In the genomic region with DNA sequence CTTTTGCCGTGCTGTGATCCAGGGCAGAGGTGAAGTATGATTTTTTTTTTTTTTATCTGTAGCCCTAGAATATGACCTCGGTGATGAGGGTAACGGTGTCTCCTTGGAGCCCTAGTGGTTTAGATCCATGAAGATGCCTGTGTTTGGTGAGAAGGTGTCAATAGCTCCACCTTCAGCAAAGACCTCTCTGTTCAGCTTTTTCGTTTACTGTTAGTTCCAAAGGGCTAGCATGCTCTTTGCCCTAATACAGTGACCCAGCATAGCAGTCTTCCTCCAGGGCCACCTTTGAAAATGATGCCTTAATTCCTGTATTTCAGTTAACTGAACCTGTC, we compare ENCODE assay signal across 8 cellular contexts. TPM values are rescaled to one million over a fixed set of nuclear protein-coding genes. Genes with fewer than 3 reads are reported as not detected.
DNase-seq lines count a peak whose midpoint lies in the region; ATAC-seq, FAIRE-seq and TF ChIP-seq lines count a peak whose summit lies in the region.

No MANE protein-coding gene starts in this region.

- H3K4me1 Mint-ChIP-seq in stimulated activated naive CD8-positive, alpha-beta T cell treated with anti-CD3 and anti-CD28 coated beads, Interleukin-15, Interleukin-2, amounts not matched to agents 100 ng/mL and 50 ng/mL, for 24 hours (ENCODE audit: low read depth): peaks cover 46% of the 10 kb centered on the region

- WGBS in pancreas, 2 donors: 0% methylated on average over 4 of the region's 4 CpGs

- TF ChIP-seq CTCF in pancreas (IDR thresholded peaks at IDR 0.05): no peak

- peak overlapping the region; percentile 100 for H3K4me3 Mint-ChIP-seq in stimulated activated naive CD8-positive, alpha-beta T cell treated with anti-CD3 and anti-CD28 coated beads, Interleukin-15, Interleukin-2, amounts not matched to agents 100 ng/mL and 50 ng/mL, for 24 hours

- intact Hi-C loops in pancreas (cut with DNase I): no loop called here

- H3K27me3 ChIP-seq in pancreas: no peaks in the 10 kb centered on the region

- DNase-seq in stimulated activated naive CD8-positive, alpha-beta T cell treated with anti-CD3 and anti-CD28 coated beads, Interleukin-15, Interleukin-2, amounts not matched to agents 100 U/mL and 50 U/mL, for 24 hours: no peak
- DNase-seq in RPMI8226: peak; percentile 27
- DNase-seq in erythroblast (lab: John Stamatoyannopoulos, UW): peak; percentile 55 to 62
- no peak for DNase-seq in pancreas
- no peak for DNase-seq in UCSD-AML1 (lab: John Stamatoyannopoulos, UW; ENCODE audit: unreplicated experiment)
- DNase-seq in NCI-H524 (lab: John Stamatoyannopoulos, UW): no peak

- H3K9me3 Mint-ChIP-seq in stimulated activated naive CD8-positive, alpha-beta T cell treated with anti-CD3 and anti-CD28 coated beads, Interleukin-15, Interleukin-2, amounts not matched to agents 100 ng/mL and 50 ng/mL, for 24 hours: no peaks in the 10 kb centered on the region

- no peak for TF ChIP-seq POLR2A in erythroblast (IDR thresholded peaks at IDR 0.05; ENCODE audit: low read length)

- H3K36me3 Mint-ChIP-seq in stimulated activated naive CD8-positive, alpha-beta T cell treated with anti-CD3 and anti-CD28 coated beads, Interleukin-15, Interleukin-2, amounts not matched to agents 100 ng/mL and 50 ng/mL, for 24 hours (ENCODE audit: low read depth): peaks cover 32% of the 10 kb centered on the region

- H3K27ac ChIP-seq in pancreas: peak overlapping the region in 2 of 4 donors; percentile 53 to 86

- H3K9me3 ChIP-seq in pancreas: no peaks in the 10 kb centered on the region

- H3K27me3 Mint-ChIP-seq in stimulated activated naive CD8-positive, alpha-beta T cell treated with anti-CD3 and anti-CD28 coated beads, Interleukin-15, Interleukin-2, amounts not matched to agents 100 ng/mL and 50 ng/mL, for 24 hours: no peaks in the 10 kb centered on the region

- H3K4me3 ChIP-seq in pancreas: peak overlapping the region; percentile 58 to 98 (median 79)

- FAIRE-seq in pancreas (lab: Jason Lieb, UNC): no peak

- ATAC-seq in stimulated activated naive CD8-positive, alpha-beta T cell treated with anti-CD3 and anti-CD28 coated beads, Interleukin-15, Interleukin-2, amounts not matched to agents 100 U/mL and 50 U/mL, for 24 hours: no peak
- ATAC-seq in pancreas (peak in 2 of 4 donors; percentile 0 to 4), HG03457 (IDR thresholded peaks at IDR 0.05; ENCODE audit: unreplicated experiment) (no peak)

- H3K36me3 ChIP-seq in pancreas: no peaks in the 10 kb centered on the region

- H3K27ac Mint-ChIP-seq in stimulated activated naive CD8-positive, alpha-beta T cell treated with anti-CD3 and anti-CD28 coated beads, Interleukin-15, Interleukin-2, amounts not matched to agents 100 ng/mL and 50 ng/mL, for 24 hours: peak overlapping the region; percentile 99

- peaks cover 0 to 16% (median 10%) of the 10 kb centered on the region in 3 donors for H3K4me1 ChIP-seq in pancreas

RNA-seq across cellular contexts. Expression of a gene that starts 0.7 kb away (rescaled TPM):
- total RNA-seq in pancreas: 10 to 100 TPM; 24.1 to 46.0 (median 42.9) TPM
- 10 to 100 TPM; 25.6 to 34.2 TPM for polyA plus RNA-seq in pancreas

RNA-seq across cellular contexts. Expression of a gene that starts 6.1 kb away (rescaled TPM):
- total RNA-seq in pancreas: 1 to 10 TPM; 3.7 to 6.7 (median 4.9) TPM
- 1 to 10 TPM; 4.9 to 8.5 TPM for polyA plus RNA-seq in pancreas

Comparison
In these comparisons a context has a peak if more than half of its experiments do, and no peak if none do; other contexts are left out.
1. DNase-seq: peak in RPMI8226 (single experiment) and erythroblast (2 of 2); none in stimulated activated naive CD8-positive, alpha-beta T cell treated with anti-CD3 and anti-CD28 coated beads, Interleukin-15, Interleukin-2, amounts not matched to agents 100 U/mL and 50 U/mL, for 24 hours (single experiment), pancreas (0 of 6), UCSD-AML1 (single experiment) and NCI-H524 (0 of 2).